7 cellular contexts compared by ENCODE assay signal in the genomic region with DNA sequence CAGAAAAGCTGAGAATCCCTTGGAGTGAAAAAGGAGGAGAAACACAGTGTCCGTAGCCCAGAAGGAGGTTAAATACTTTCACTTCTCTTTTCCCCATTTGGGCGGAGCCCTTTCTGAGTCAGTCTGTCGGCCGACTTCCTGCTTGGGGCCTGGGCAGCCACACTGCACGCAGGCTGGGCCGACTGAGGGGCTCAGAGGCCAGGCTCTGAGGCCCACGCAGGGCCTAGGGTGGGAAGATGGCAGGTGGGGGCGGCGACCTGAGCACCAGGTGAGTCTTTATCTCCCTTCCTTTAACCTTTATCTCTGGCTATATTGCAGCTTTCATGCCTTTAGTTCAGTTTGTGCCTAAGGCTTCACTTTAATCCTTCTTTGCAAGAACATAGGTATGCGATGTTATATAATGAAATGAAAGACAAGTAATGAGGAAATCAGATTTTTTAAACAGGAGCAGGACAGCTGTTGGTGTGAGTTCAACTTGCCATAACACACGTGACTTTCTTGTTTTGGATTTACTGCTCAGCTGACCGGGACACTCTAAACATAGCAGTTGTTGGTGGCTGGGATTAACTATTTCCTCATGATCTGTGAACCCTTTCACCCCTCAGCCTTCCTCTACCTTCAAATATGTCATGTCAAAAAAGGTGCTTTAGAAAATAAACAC. TPM values are rescaled to one million over a fixed set of nuclear protein-coding genes. Genes with fewer than 3 reads are reported as not detected.
DNase-seq lines count a peak whose midpoint lies in the region; ATAC-seq, FAIRE-seq and TF ChIP-seq lines count a peak whose summit lies in the region.

A gene (plus strand): TSS at position 141 of the 661 bp plus-strand sequence. CDS start 96 bp downstream, at position 237.

- DNase-seq in Peyer's patch (peak; percentile 79 to 94 (median 89)), activated T-helper 1 cell treated with Interleukin-2 at 50 U/mL for 16 hours (ENCODE audit: low read depth) (peak; percentile 62), fibroblast of villous mesenchyme (ENCODE audit: low read depth) (peak; percentile 89), pulmonary artery endothelial cell (ENCODE audit: low read depth, low spot score) (peak; percentile 54), urothelium cell line (ENCODE audit: low spot score) (peak; percentile 65)

- TF ChIP-seq POLR2A in GM18526 (IDR thresholded peaks at IDR 0.05; ENCODE audit: extremely low read depth, insufficient read length), result peak; percentile 95
- TF ChIP-seq POLR2A in Peyer's patch (IDR thresholded peaks at IDR 0.05), result peak; percentile 57 to 80

- H3K27ac ChIP-seq in Peyer's patch, result peak within 1 kb of the TSS; percentile 88 to 97 (median 90)

- no peak for TF ChIP-seq CTCF in Peyer's patch (IDR thresholded peaks at IDR 0.05)
- TF ChIP-seq CTCF in fibroblast of villous mesenchyme (IDR thresholded peaks at IDR 0.05; ENCODE audit: insufficient read depth, low read depth, low read length), result no peak

- peak; percentile 80 for ATAC-seq in HG03025 (IDR thresholded peaks at IDR 0.05; ENCODE audit: low FRiP score, unreplicated experiment)

- H3K36me3 ChIP-seq in Peyer's patch, result no peaks in the 10 kb centered on the region

- H3K4me1 ChIP-seq in Peyer's patch, result peaks cover 0 to 21% (median 6%) of the 10 kb centered on the region in 4 donors

- H3K9me3 ChIP-seq in Peyer's patch, result no peaks in the 10 kb centered on the region

- H3K4me3 ChIP-seq in Peyer's patch, result peak within 1 kb of the TSS; percentile 49 to 59 (median 55)
- peak within 1 kb of the TSS; percentile 66 for H3K4me3 ChIP-seq in fibroblast of villous mesenchyme (ENCODE audit: low read depth, low read length)

- FAIRE-seq in urothelium cell line (lab: Jason Lieb, UNC), result no peak

- H3K27me3 ChIP-seq in Peyer's patch, result no peaks in the 10 kb centered on the region

RNA-seq across cellular contexts. Expression of the gene that starts here (rescaled TPM):
- total RNA-seq in Peyer's patch (100 to 1,000 TPM; 106 to 498 (median 127) TPM), fibroblast of villous mesenchyme (92.1 and 119 TPM in 2 replicates), pulmonary artery endothelial cell (110 and 132 TPM in 2 replicates)

Comparison
In these comparisons a context has a peak if more than half of its experiments do, and no peak if none do; other contexts are left out.
1. Peak in every context shown above with its lines: DNase-seq, ATAC-seq, H3K4me3 ChIP-seq and H3K27ac ChIP-seq.